ENCODE assay signal across 28 cellular contexts in the genomic region with DNA sequence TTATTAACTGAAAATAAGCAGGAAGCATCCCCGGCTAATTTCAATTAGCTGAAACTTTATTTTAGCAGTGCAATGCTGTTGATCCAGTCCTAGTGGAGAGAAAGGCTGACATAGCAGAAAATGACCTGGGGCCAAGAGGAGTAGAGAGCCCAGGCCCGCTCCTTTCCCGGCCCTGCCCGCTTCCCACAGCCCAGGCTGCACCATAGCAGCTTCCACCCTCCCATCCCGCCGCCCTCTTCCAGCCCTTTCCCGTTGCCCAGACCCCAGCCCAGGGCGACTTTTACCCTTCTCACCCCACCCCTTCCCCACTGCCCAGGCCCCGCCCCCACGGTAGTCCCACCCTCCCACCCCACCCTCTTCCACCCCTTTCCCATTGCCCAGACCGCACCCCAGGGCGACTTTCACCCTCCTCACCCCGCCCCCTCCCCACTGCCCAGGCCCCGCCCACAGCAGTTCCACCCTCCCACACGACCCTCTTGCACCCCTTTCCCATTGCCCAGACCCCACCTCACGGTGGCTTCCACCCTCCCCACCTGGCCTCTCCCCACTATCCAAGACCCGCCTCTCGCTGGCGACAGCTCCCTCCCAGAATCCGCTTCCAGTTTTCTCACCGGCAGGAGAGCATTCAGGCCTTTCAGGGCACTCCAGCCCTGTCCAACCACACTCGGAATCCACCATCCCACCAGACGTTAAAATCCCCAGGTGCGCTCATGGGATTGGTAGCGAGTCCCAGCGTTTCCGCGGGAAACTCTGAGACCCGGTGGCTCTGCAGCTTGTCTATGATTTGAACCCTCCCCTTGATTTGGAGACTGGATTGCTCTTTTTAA. TPM values are rescaled to one million over a fixed set of nuclear protein-coding genes. Genes with fewer than 3 reads are reported as not detected.
DNase-seq lines count a peak whose midpoint lies in the region; ATAC-seq and TF ChIP-seq lines count a peak whose summit lies in the region.
"Had no signal": no experiment of that assay in that cellular context is flagged by ENCODE, and none has a peak within 500 bp of the region (broad histone marks: within the 10 kb centered on the region; RNA-seq: fewer than 3 reads in every experiment).

No MANE protein-coding gene starts in this region.

- peak overlapping the region in 7 of 8 donors; percentile 46 to 85 (median 76) for H3K27ac ChIP-seq in spleen
- no peak overlapping the region for H3K27ac ChIP-seq in A673 (ENCODE audit: low read depth, low read length, poor library complexity, severe bottlenecking)
- H3K27ac ChIP-seq: breast epithelium, HL-60, Peyer's patch, tibial artery had no signal

- peaks cover 84% of the 10 kb centered on the region for H3K36me3 Mint-ChIP-seq in activated T-cell treated with anti-CD3 and anti-CD28 coated beads, Interleukin-2, amount 50 U/mL, for 24 hours (ENCODE audit: low read depth)
- H3K36me3 Mint-ChIP-seq in activated T-cell treated with anti-CD3 and anti-CD28 coated beads, Interleukin-2, amount 50 U/mL, for 4 hours (ENCODE audit: insufficient read depth), result peaks cover 66% of the 10 kb centered on the region
- peaks cover 27% of the 10 kb centered on the region for H3K36me3 Mint-ChIP-seq in chondrocyte (ENCODE audit: low read depth)

- H3K9me3 ChIP-seq in spleen, result peaks cover 0 to 4% (median 0%) of the 10 kb centered on the region in 8 donors
- H3K9me3 ChIP-seq in A673 (ENCODE audit: low read depth, low read length, poor library complexity, severe bottlenecking), result no peaks in the 10 kb centered on the region
- H3K9me3 ChIP-seq: breast epithelium, HAP-1, MG63, Peyer's patch, tibial artery had no signal

- no TSS peak for BruUV-seq in A673 (replicated peaks; lab: Mats Ljungman, UMichigan)

- peaks cover 25% of the 10 kb centered on the region for H3K4me1 Mint-ChIP-seq in activated T-cell treated with anti-CD3 and anti-CD28 coated beads, Interleukin-2, amount 50 U/mL, for 24 hours (ENCODE audit: low read depth)
- H3K4me1 Mint-ChIP-seq in activated T-cell treated with anti-CD3 and anti-CD28 coated beads, Interleukin-2, amount 50 U/mL, for 4 hours (ENCODE audit: low read depth), result peaks cover 11% of the 10 kb centered on the region
- peaks cover 10% of the 10 kb centered on the region for H3K4me1 Mint-ChIP-seq in chondrocyte (ENCODE audit: low read depth)

- no peaks in the 10 kb centered on the region for H3K27me3 Mint-ChIP-seq in activated T-cell treated with anti-CD3 and anti-CD28 coated beads, Interleukin-2, amount 50 U/mL, for 24 hours
- H3K27me3 Mint-ChIP-seq in activated T-cell treated with anti-CD3 and anti-CD28 coated beads, Interleukin-2, amount 50 U/mL, for 4 hours (ENCODE audit: low read depth), result no peaks in the 10 kb centered on the region
- no peaks in the 10 kb centered on the region for H3K27me3 Mint-ChIP-seq in chondrocyte (ENCODE audit: low read depth)

- 75 to 90% (median 80%) methylated on average over 26 to 29 of the region's 29 CpGs for WGBS in spleen, 5 donors

- no peak overlapping the region for H3K4me3 Mint-ChIP-seq in activated T-cell treated with anti-CD3 and anti-CD28 coated beads, Interleukin-2, amount 50 U/mL, for 24 hours
- no peak overlapping the region for H3K4me3 Mint-ChIP-seq in activated T-cell treated with anti-CD3 and anti-CD28 coated beads, Interleukin-2, amount 50 U/mL, for 4 hours
- no peak overlapping the region for H3K4me3 Mint-ChIP-seq in chondrocyte (ENCODE audit: unreplicated experiment)
- H3K4me3 Mint-ChIP-seq: activated CD4-positive, alpha-beta memory T cell treated with anti-CD3 and anti-CD28 coated beads for 36 hours had no signal

- POLR2A ChIA-PET in A673 (lab: Charles Lee; ENCODE audit: low non-redundant PET), result no interaction called here

- no peak for TF ChIP-seq POLR2A in spleen (IDR thresholded peaks at IDR 0.05)

- H3K4me3 ChIP-seq in spleen (peak overlapping the region in 1 of 8 donors; percentile 21), A673 (ENCODE audit: low read depth, low read length, poor library complexity, severe bottlenecking) (no peak overlapping the region)
- H3K4me3 ChIP-seq: breast epithelium, GM12878, HAP-1, lung, MG63, Peyer's patch, tibial artery had no signal

- TF ChIP-seq CTCF in chondrocyte (IDR thresholded peaks at IDR 0.05) (no peak), spleen (IDR thresholded peaks at IDR 0.05 in 8 of 11, conservative IDR thresholded peaks at IDR 0.05 in 3 of 11) (no peak), A673 (conservative IDR thresholded peaks at IDR 0.05; ENCODE audit: low read depth, low read length) (no peak)

- DNase-seq in activated T-cell treated with anti-CD3 and anti-CD28 coated beads, Interleukin-2, amount 50 U/mL, for 24 hours, result no peak
- DNase-seq in activated T-cell treated with anti-CD3 and anti-CD28 coated beads, Interleukin-2, amount 50 U/mL, for 4 hours, result no peak
- DNase-seq in chondrocyte (ENCODE audit: low spot score) (no peak), iPS-NIHi11 (ENCODE audit: low spot score) (peak; percentile 76), spleen (no peak), A673 (ENCODE audit: low spot score) (no peak)
- DNase-seq: 8988T; activated CD4-positive, alpha-beta memory T cell treated with anti-CD3 and anti-CD28 coated beads for 36 hours; activated gamma-delta T cell; cortex of kidney; MG63; NCI-H1436; NCI-H510A treated with DMSO at 0.1 percent for 48 hours; nucleus accumbens; Peyer's patch; retina; stimulated activated CD4-positive, alpha-beta T cell treated with anti-CD3 and anti-CD28 coated beads, Interleukin-4, amount 100 ng/mL, for 24 hours; stimulated activated naive CD4-positive, alpha-beta T cell treated with Interleukin-2 at 50 U/mL for 16 hours; tibial artery had no signal

- H3K36me3 ChIP-seq in spleen, result peaks cover 0 to 88% (median 28%) of the 10 kb centered on the region in 6 donors
- peaks cover 20% of the 10 kb centered on the region for H3K36me3 ChIP-seq in A673 (ENCODE audit: insufficient read depth, low read length, poor library complexity, severe bottlenecking)
- H3K36me3 ChIP-seq: breast epithelium had no signal

- ATAC-seq in activated T-cell treated with anti-CD3 and anti-CD28 coated beads, Interleukin-2, amount 50 U/mL, for 4 hours, result no peak
- no peak for ATAC-seq in HG02678 (IDR thresholded peaks at IDR 0.05; ENCODE audit: unreplicated experiment)
- no peak for ATAC-seq in GM21515 (IDR thresholded peaks at IDR 0.05; ENCODE audit: unreplicated experiment)
- ATAC-seq: GM12878 had no signal

- H3K27me3 ChIP-seq in spleen (replicated peaks in 1 of 7), result no peaks in the 10 kb centered on the region
- no peaks in the 10 kb centered on the region for H3K27me3 ChIP-seq in A673 (replicated peaks; ENCODE audit: insufficient read depth, low read depth, low read length, poor library complexity)
- H3K27me3 ChIP-seq: breast epithelium, MG63, Peyer's patch, tibial artery had no signal

- CTCF ChIA-PET in A673 (lab: Charles Lee), result no interaction called here

- intact Hi-C loops in spleen (cut with DNase I; ENCODE audit: low total_unique reads) (no loop called here), A673 (cut with micrococcal nuclease; ENCODE audit: unreplicated experiment) (no loop called here)

- H3K27ac Mint-ChIP-seq in activated T-cell treated with anti-CD3 and anti-CD28 coated beads, Interleukin-2, amount 50 U/mL, for 24 hours, result peak overlapping the region; percentile 59
- peak overlapping the region; percentile 45 for H3K27ac Mint-ChIP-seq in chondrocyte (ENCODE audit: unreplicated experiment)
- H3K27ac Mint-ChIP-seq: activated CD4-positive, alpha-beta memory T cell treated with anti-CD3 and anti-CD28 coated beads for 36 hours had no signal

- H3K4me1 ChIP-seq in spleen (peaks cover 4 to 75% (median 33%) of the 10 kb centered on the region in 6 donors), A673 (ENCODE audit: insufficient read depth, low read length, poor library complexity, severe bottlenecking) (no peaks in the 10 kb centered on the region)
- H3K4me1 ChIP-seq: breast epithelium, HAP-1, Peyer's patch, tibial artery had no signal

- peaks cover 21% of the 10 kb centered on the region for H3K9me3 Mint-ChIP-seq in activated T-cell treated with anti-CD3 and anti-CD28 coated beads, Interleukin-2, amount 50 U/mL, for 24 hours
- H3K9me3 Mint-ChIP-seq in activated T-cell treated with anti-CD3 and anti-CD28 coated beads, Interleukin-2, amount 50 U/mL, for 4 hours, result peaks cover 13% of the 10 kb centered on the region
- no peaks in the 10 kb centered on the region for H3K9me3 Mint-ChIP-seq in chondrocyte (ENCODE audit: low read depth)

RNA-seq across cellular contexts. Expression of a gene that starts 8.3 kb away (rescaled TPM):
- 10 to 100 TPM in 2 of 3 donors, 1 to 10 TPM in 1; 9.0 to 14.8 (median 12.4) TPM for total RNA-seq in activated T-cell treated with anti-CD3 and anti-CD28 coated beads, Interleukin-2, amount 50 U/mL, for 4 hours
- total RNA-seq in chondrocyte (21.4 to 23.6 TPM (median 22.4 TPM) in 3 replicates), spleen (100 to 1,000 TPM in 3 of 7 donors, 10 to 100 TPM in 4; 80.3 to 154 (median 98.6) TPM), A673 (2021) (17.4 and 19.3 TPM in 2 replicates)
- 10 to 100 TPM; 14.4 to 30.1 (median 17.3) TPM for polyA plus RNA-seq in spleen

RNA-seq across cellular contexts. Expression of a gene that starts 37.7 kb away (rescaled TPM):
- under 1 TPM; 0.33 to 0.46 (median 0.45) TPM for total RNA-seq in activated T-cell treated with anti-CD3 and anti-CD28 coated beads, Interleukin-2, amount 50 U/mL, for 4 hours
- 6.2 to 10.4 TPM (median 7.3 TPM) in 3 replicates for total RNA-seq in chondrocyte
- total RNA-seq in spleen, result 10 to 100 TPM in 5 of 7 donors, 1 to 10 TPM in 2; 7.3 to 17.0 (median 12.8) TPM
- 1 to 10 TPM; 2.8 to 5.6 (median 4.8) TPM for polyA plus RNA-seq in spleen
- total RNA-seq in A673 (2021), result 1.7 TPM in 2 replicates

RNA-seq across cellular contexts. Expression of a gene that starts 50.4 kb away (rescaled TPM):
- total RNA-seq in activated T-cell treated with anti-CD3 and anti-CD28 coated beads, Interleukin-2, amount 50 U/mL, for 4 hours, result not detected
- total RNA-seq in chondrocyte, result not detected in 3 replicates
- total RNA-seq in spleen, result not detected
- polyA plus RNA-seq in spleen, result not detected
- total RNA-seq in A673 (2021), result not detected in 2 replicates
- total RNA-seq: activated CD4-positive, alpha-beta memory T cell treated with anti-CD3 and anti-CD28 coated beads for 36 hours; breast epithelium; GM12878; lung; Peyer's patch; T-helper 2 cell treated with Interferon-gamma antibody and Interleukin-4, amounts not matched to agents 100 ng/mL and 5 ng/mL, for 36 hours had no signal
- polyA plus RNA-seq: keratinocyte, lung had no signal
